ENCODE assay signal across 1 cellular context in the genomic region with DNA sequence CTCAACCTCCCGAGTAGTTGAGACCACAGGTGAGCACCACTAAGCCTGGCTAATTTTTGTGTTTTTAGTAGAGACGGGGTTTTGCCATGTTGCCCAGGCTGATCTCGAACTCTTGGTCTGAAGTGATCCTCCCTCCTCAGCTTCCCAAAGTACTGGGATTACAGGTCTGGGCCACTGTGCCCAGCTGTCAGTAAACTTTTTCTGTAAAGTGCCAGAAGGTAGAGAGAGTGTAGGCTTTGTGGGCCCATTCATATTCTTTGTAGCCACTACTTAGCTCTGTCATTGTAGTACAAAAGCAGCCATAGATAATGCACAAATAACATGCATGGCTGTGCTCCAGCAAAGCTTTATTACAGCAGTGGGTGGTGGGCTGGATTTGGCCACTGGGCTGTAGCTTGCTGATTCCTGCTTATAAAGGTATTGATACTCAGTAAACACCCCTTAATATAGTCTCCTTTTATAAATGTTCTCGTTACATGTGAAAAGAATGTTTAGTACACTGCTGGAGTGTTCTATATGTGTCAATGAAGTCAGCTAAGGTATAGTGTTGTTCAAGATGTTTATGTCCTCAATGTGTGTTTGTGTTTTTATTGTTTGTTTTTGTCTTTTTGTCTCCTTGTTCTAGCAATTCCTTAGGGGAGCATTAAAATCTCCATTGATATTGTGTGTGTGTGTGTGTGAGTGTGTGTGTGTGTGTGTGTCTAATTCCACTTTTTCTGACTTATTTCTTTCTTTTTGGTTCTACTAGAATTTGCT.
A peak's percentile ranks its signal among the peaks of the same experiment; 100 is the strongest.
TF ChIP-seq lines count a peak whose summit lies in the region.

No MANE protein-coding gene starts in this region.

TF ChIP-seq in K562, 482 proteins besides CTCF, POLR2A, EP300 and RAD21 (continued from another document):
- TF ChIP-seq, protein P1, sequence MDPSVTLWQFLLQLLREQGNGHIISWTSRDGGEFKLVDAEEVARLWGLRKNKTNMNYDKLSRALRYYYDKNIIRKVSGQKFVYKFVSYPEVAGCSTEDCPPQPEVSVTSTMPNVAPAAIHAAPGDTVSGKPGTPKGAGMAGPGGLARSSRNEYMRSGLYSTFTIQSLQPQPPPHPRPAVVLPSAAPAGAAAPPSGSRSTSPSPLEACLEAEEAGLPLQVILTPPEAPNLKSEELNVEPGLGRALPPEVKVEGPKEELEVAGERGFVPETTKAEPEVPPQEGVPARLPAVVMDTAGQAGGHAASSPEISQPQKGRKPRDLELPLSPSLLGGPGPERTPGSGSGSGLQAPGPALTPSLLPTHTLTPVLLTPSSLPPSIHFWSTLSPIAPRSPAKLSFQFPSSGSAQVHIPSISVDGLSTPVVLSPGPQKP (CRISPR knock-in tag; IDR thresholded peaks at IDR 0.05): no peak
- no peak for TF ChIP-seq PHF21A (IDR thresholded peaks at IDR 0.05; ENCODE audit: borderline replicate concordance, low read depth)
- TF ChIP-seq, protein P2, sequence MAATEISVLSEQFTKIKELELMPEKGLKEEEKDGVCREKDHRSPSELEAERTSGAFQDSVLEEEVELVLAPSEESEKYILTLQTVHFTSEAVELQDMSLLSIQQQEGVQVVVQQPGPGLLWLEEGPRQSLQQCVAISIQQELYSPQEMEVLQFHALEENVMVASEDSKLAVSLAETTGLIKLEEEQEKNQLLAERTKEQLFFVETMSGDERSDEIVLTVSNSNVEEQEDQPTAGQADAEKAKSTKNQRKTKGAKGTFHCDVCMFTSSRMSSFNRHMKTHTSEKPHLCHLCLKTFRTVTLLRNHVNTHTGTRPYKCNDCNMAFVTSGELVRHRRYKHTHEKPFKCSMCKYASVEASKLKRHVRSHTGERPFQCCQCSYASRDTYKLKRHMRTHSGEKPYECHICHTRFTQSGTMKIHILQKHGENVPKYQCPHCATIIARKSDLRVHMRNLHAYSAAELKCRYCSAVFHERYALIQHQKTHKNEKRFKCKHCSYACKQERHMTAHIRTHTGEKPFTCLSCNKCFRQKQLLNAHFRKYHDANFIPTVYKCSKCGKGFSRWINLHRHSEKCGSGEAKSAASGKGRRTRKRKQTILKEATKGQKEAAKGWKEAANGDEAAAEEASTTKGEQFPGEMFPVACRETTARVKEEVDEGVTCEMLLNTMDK (IDR thresholded peaks at IDR 0.05; ENCODE audit: borderline replicate concordance, insufficient read depth, low read depth, low read length, poor library complexity, severe bottlenecking): no peak
- no peak for TF ChIP-seq ZNF695 (CRISPR knock-in tag; IDR thresholded peaks at IDR 0.05)
- 0 out of 2 replicates have a peak, but pooled peaks have one; percentile 4 for TF ChIP-seq HMG20A (CRISPR knock-in tag; conservative IDR thresholded peaks at IDR 0.05)
- TF ChIP-seq EHMT2 (IDR thresholded peaks at IDR 0.05): no peak
- no peak for TF ChIP-seq ETV6 (IDR thresholded peaks at IDR 0.05; ENCODE audit: borderline replicate concordance in 1 of 2, low read depth in 2 of 2, low read length in 1 of 2)
- TF ChIP-seq ETV6 (CRISPR knock-in tag; IDR thresholded peaks at IDR 0.05; ENCODE audit: borderline replicate concordance): no peak
